ENCODE assay signal across 25 cellular contexts in genomic region chr9:129708799-129709198, GRCh38. TPM values are rescaled to one million over a fixed set of nuclear protein-coding genes. Genes with fewer than 3 reads are reported as not detected.
DNase-seq lines count a peak whose midpoint lies in the region; ATAC-seq and TF ChIP-seq lines count a peak whose summit lies in the region.
"Had no signal": no experiment of that assay in that cellular context is flagged by ENCODE, and none has a peak within 500 bp of the region (broad histone marks: within the 10 kb centered on the region; RNA-seq: fewer than 3 reads in every experiment).

No MANE protein-coding gene starts in this region.

- H3K9me3 ChIP-seq in hepatocyte (ENCODE audit: low read depth) (no peaks in the 10 kb centered on the region), suprapubic skin (no peaks in the 10 kb centered on the region)
- H3K9me3 ChIP-seq: BE2C, psoas muscle, SJSA1, stomach had no signal

- DNase-seq in T-helper 1 cell, result no peak
- DNase-seq in activated T-helper 1 cell treated with anti-CD3 and anti-CD28 coated beads, Interleukin-12 subunit alpha, Interleukin-12 subunit beta, Interleukin-2, Interleukin-4 antibody, amounts not matched to agents 30 ng/mL and 10 ng/mL and 1 ng/mL, durations not matched to agents 14 hours and 24 hours and 36 hours (ENCODE audit: low spot score), result no peak
- DNase-seq in hepatocyte (ENCODE audit: low spot score), result no peak
- no peak for DNase-seq in suprapubic skin (ENCODE audit: low spot score in 2 of 2)
- DNase-seq in T-cell, result no peak
- DNase-seq in ACHN, result no peak
- DNase-seq: activated CD4-positive, alpha-beta T cell treated with anti-CD3 and anti-CD28 coated beads, Interleukin-2, amount 50 U/mL, for 1 hour; activated effector memory CD4-positive, alpha-beta T cell treated with anti-CD3 and anti-CD28 coated beads, Interleukin-2, amount 50 U/mL, for 16 hours; activated naive CD8-positive, alpha-beta T cell treated with anti-CD3 and anti-CD28 coated beads, Interleukin-2, amount 10 ng/mL, durations not matched to agents 7 days and 5 days; BE2C; effector CD4-positive, alpha-beta T cell; erythroblast; NCI-H1048; NCI-H187; NCI-H526 treated with DMSO at 0.1 percent for 48 hours; psoas muscle; stomach had no signal

- H3K36me3 ChIP-seq in hepatocyte (replicated peaks; ENCODE audit: insufficient read depth, low read depth) (no peaks in the 10 kb centered on the region), suprapubic skin (no peaks in the 10 kb centered on the region)
- H3K36me3 ChIP-seq: BE2C, SJSA1, stomach had no signal

- no peaks in the 10 kb centered on the region for H4K20me1 ChIP-seq in hepatocyte (ENCODE audit: insufficient read depth, poor library complexity, severe bottlenecking)

- no peaks in the 10 kb centered on the region for H3K36me3 Mint-ChIP-seq in T-helper 1 cell treated with Interleukin-12 subunit alpha and Interleukin-12 subunit beta and Interleukin-4 antibody, amounts not matched to agents 30 μg/mL and 1 μg/mL, for 36 hours (ENCODE audit: low read depth)
- no peaks in the 10 kb centered on the region for H3K36me3 Mint-ChIP-seq in activated T-helper 1 cell treated with anti-CD3 and anti-CD28 coated beads, Interleukin-12 subunit alpha, Interleukin-12 subunit beta, Interleukin-2, Interleukin-4 antibody, amounts not matched to agents 30 ng/mL and 10 ng/mL and 1 ng/mL, durations not matched to agents 14 hours and 24 hours and 36 hours (ENCODE audit: low read depth)
- H3K36me3 Mint-ChIP-seq in T-cell, result no peaks in the 10 kb centered on the region
- H3K36me3 Mint-ChIP-seq: activated naive CD8-positive, alpha-beta T cell treated with anti-CD3 and anti-CD28 coated beads, Interleukin-2, amount 10 ng/mL, durations not matched to agents 7 days and 5 days; type B pancreatic cell had no signal

- WGBS in hepatocyte (ENCODE audit: low lambda C conversion rate, missing lambda C conversion rate), result 51% methylated on average over 6 of the region's 6 CpGs
- 74% methylated on average over 6 of the region's 6 CpGs for WGBS in suprapubic skin

- in situ Hi-C loops in ACHN (cut with HindIII; ENCODE audit: low pct_ligation_motif_present, low pct_unique_long_range_greater_than_20kb, low sequenced_read_pairs), result no loop called here

- peak overlapping the region; percentile 58 for H3K27ac Mint-ChIP-seq in T-helper 1 cell treated with Interleukin-12 subunit alpha and Interleukin-12 subunit beta and Interleukin-4 antibody, amounts not matched to agents 30 μg/mL and 1 μg/mL, for 36 hours
- peak overlapping the region; percentile 23 for H3K27ac Mint-ChIP-seq in activated T-helper 1 cell treated with anti-CD3 and anti-CD28 coated beads, Interleukin-12 subunit alpha, Interleukin-12 subunit beta, Interleukin-2, Interleukin-4 antibody, amounts not matched to agents 30 ng/mL and 10 ng/mL and 1 ng/mL, durations not matched to agents 14 hours and 24 hours and 36 hours
- no peak overlapping the region for H3K27ac Mint-ChIP-seq in T-cell
- H3K27ac Mint-ChIP-seq: activated naive CD8-positive, alpha-beta T cell treated with anti-CD3 and anti-CD28 coated beads, Interleukin-2, amount 10 ng/mL, durations not matched to agents 7 days and 5 days; type B pancreatic cell had no signal

- H3K4me1 ChIP-seq in hepatocyte (ENCODE audit: insufficient read depth) (peaks cover 24% of the 10 kb centered on the region), suprapubic skin (peaks cover 27% of the 10 kb centered on the region)
- H3K4me1 ChIP-seq: BE2C, psoas muscle had no signal

- H3K9me3 Mint-ChIP-seq in T-helper 1 cell treated with Interleukin-12 subunit alpha and Interleukin-12 subunit beta and Interleukin-4 antibody, amounts not matched to agents 30 μg/mL and 1 μg/mL, for 36 hours, result no peaks in the 10 kb centered on the region
- H3K9me3 Mint-ChIP-seq in activated T-helper 1 cell treated with anti-CD3 and anti-CD28 coated beads, Interleukin-12 subunit alpha, Interleukin-12 subunit beta, Interleukin-2, Interleukin-4 antibody, amounts not matched to agents 30 ng/mL and 10 ng/mL and 1 ng/mL, durations not matched to agents 14 hours and 24 hours and 36 hours, result no peaks in the 10 kb centered on the region
- no peaks in the 10 kb centered on the region for H3K9me3 Mint-ChIP-seq in T-cell
- H3K9me3 Mint-ChIP-seq: activated naive CD8-positive, alpha-beta T cell treated with anti-CD3 and anti-CD28 coated beads, Interleukin-2, amount 10 ng/mL, durations not matched to agents 7 days and 5 days; type B pancreatic cell had no signal

- ATAC-seq in T-cell (replicated peaks in 1 of 4) (no peak), HG02852 (IDR thresholded peaks at IDR 0.05; ENCODE audit: unreplicated experiment) (no peak)
- ATAC-seq: HepG2, psoas muscle had no signal

- intact Hi-C loops in activated T-helper 1 cell treated with anti-CD3 and anti-CD28 coated beads, Interleukin-12 subunit alpha, Interleukin-12 subunit beta, Interleukin-2, Interleukin-4 antibody, amounts not matched to agents 30 ng/mL and 10 ng/mL and 1 ng/mL, durations not matched to agents 14 hours and 24 hours and 36 hours (cut with micrococcal nuclease), result no loop called here

- TF ChIP-seq CTCF in hepatocyte (IDR thresholded peaks at IDR 0.05; ENCODE audit: poor library complexity), result no peak
- TF ChIP-seq CTCF in suprapubic skin (IDR thresholded peaks at IDR 0.05), result no peak

- TF ChIP-seq POLR2A in suprapubic skin (IDR thresholded peaks at IDR 0.05), result no peak

- no peak overlapping the region for H3K4me2 ChIP-seq in hepatocyte

- CTCF ChIA-PET in T-cell (lab: Charles Lee), result no interaction called here

- POLR2A ChIA-PET in T-cell (lab: Charles Lee), result interaction anchor here in 1 of 2 donors (0.6 kb wide), 1 partner anchor 16 kb away, joined by 6 read pairs; no protein-coding TSS in a partner anchor

- no peak overlapping the region for H2AFZ ChIP-seq in hepatocyte

- H3K27me3 ChIP-seq in hepatocyte, result no peaks in the 10 kb centered on the region
- no peaks in the 10 kb centered on the region for H3K27me3 ChIP-seq in suprapubic skin
- H3K27me3 ChIP-seq: BE2C, SJSA1 had no signal

- H3K79me2 ChIP-seq in hepatocyte, result peaks cover 11% of the 10 kb centered on the region

- H3K4me3 Mint-ChIP-seq in T-helper 1 cell treated with Interleukin-12 subunit alpha and Interleukin-12 subunit beta and Interleukin-4 antibody, amounts not matched to agents 30 μg/mL and 1 μg/mL, for 36 hours, result no peak overlapping the region
- no peak overlapping the region for H3K4me3 Mint-ChIP-seq in activated T-helper 1 cell treated with anti-CD3 and anti-CD28 coated beads, Interleukin-12 subunit alpha, Interleukin-12 subunit beta, Interleukin-2, Interleukin-4 antibody, amounts not matched to agents 30 ng/mL and 10 ng/mL and 1 ng/mL, durations not matched to agents 14 hours and 24 hours and 36 hours
- no peak overlapping the region for H3K4me3 Mint-ChIP-seq in T-cell
- H3K4me3 Mint-ChIP-seq: activated naive CD8-positive, alpha-beta T cell treated with anti-CD3 and anti-CD28 coated beads, Interleukin-2, amount 10 ng/mL, durations not matched to agents 7 days and 5 days; type B pancreatic cell had no signal

- no peaks in the 10 kb centered on the region for H3K27me3 Mint-ChIP-seq in T-helper 1 cell treated with Interleukin-12 subunit alpha and Interleukin-12 subunit beta and Interleukin-4 antibody, amounts not matched to agents 30 μg/mL and 1 μg/mL, for 36 hours (ENCODE audit: low read depth)
- no peaks in the 10 kb centered on the region for H3K27me3 Mint-ChIP-seq in activated T-helper 1 cell treated with anti-CD3 and anti-CD28 coated beads, Interleukin-12 subunit alpha, Interleukin-12 subunit beta, Interleukin-2, Interleukin-4 antibody, amounts not matched to agents 30 ng/mL and 10 ng/mL and 1 ng/mL, durations not matched to agents 14 hours and 24 hours and 36 hours (ENCODE audit: insufficient read depth)
- no peaks in the 10 kb centered on the region for H3K27me3 Mint-ChIP-seq in T-cell
- H3K27me3 Mint-ChIP-seq: type B pancreatic cell had no signal

- TF ChIP-seq EP300 in suprapubic skin (IDR thresholded peaks at IDR 0.05), result no peak

- peaks cover 20% of the 10 kb centered on the region for H3K4me1 Mint-ChIP-seq in T-helper 1 cell treated with Interleukin-12 subunit alpha and Interleukin-12 subunit beta and Interleukin-4 antibody, amounts not matched to agents 30 μg/mL and 1 μg/mL, for 36 hours (ENCODE audit: low read depth)
- peaks cover 16% of the 10 kb centered on the region for H3K4me1 Mint-ChIP-seq in activated T-helper 1 cell treated with anti-CD3 and anti-CD28 coated beads, Interleukin-12 subunit alpha, Interleukin-12 subunit beta, Interleukin-2, Interleukin-4 antibody, amounts not matched to agents 30 ng/mL and 10 ng/mL and 1 ng/mL, durations not matched to agents 14 hours and 24 hours and 36 hours (ENCODE audit: low read depth)
- peaks cover 23 to 25% (median 23%) of the 10 kb centered on the region in 3 donors for H3K4me1 Mint-ChIP-seq in T-cell

- H3K27ac ChIP-seq in hepatocyte (peak overlapping the region; percentile 5), suprapubic skin (peak overlapping the region; percentile 4)
- H3K27ac ChIP-seq: 22Rv1, psoas muscle, SJSA1, stomach, VCaP had no signal

- H3K9me2 ChIP-seq in hepatocyte (replicated peaks; ENCODE audit: insufficient read depth), result no peaks in the 10 kb centered on the region

- H3K4me3 ChIP-seq in hepatocyte, result no peak overlapping the region
- H3K4me3 ChIP-seq in suprapubic skin, result no peak overlapping the region
- H3K4me3 ChIP-seq: psoas muscle, SJSA1, stomach had no signal

RNA-seq across cellular contexts. Expression of gene PRRX2, which starts 43.4 kb away (rescaled TPM):
- 6.2 and 7.8 TPM in 2 replicates for total RNA-seq in activated T-helper 1 cell treated with anti-CD3 and anti-CD28 coated beads, Interleukin-12 subunit alpha, Interleukin-12 subunit beta, Interleukin-2, Interleukin-4 antibody, amounts not matched to agents 30 ng/mL and 10 ng/mL and 1 ng/mL, durations not matched to agents 14 hours and 24 hours and 36 hours
- total RNA-seq in hepatocyte, result 5.7 and 9.7 TPM in 2 replicates
- 14.0 and 23.0 TPM in 2 replicates for polyA plus RNA-seq in hepatocyte
- total RNA-seq in suprapubic skin, result 10 to 100 TPM in 3 of 4 donors, 1 to 10 TPM in 1; 9.9 to 16.9 (median 14.0) TPM
- total RNA-seq in T-cell, result under 1 TPM in 1 of 5 donors, not detected in 4; 0.26 TPM
- total RNA-seq: activated naive CD8-positive, alpha-beta T cell treated with anti-CD3 and anti-CD28 coated beads, Interleukin-2, amount 10 ng/mL, durations not matched to agents 7 days and 5 days; HepG2; RPMI7951 had no signal

RNA-seq across cellular contexts. Expression of gene PTGES, which starts 44.0 kb away (rescaled TPM):
- 0.16 TPM in 1 of 2 replicates, not detected in the other for total RNA-seq in activated T-helper 1 cell treated with anti-CD3 and anti-CD28 coated beads, Interleukin-12 subunit alpha, Interleukin-12 subunit beta, Interleukin-2, Interleukin-4 antibody, amounts not matched to agents 30 ng/mL and 10 ng/mL and 1 ng/mL, durations not matched to agents 14 hours and 24 hours and 36 hours
- total RNA-seq in hepatocyte (17.1 and 26.4 TPM in 2 replicates), suprapubic skin (10 to 100 TPM; 21.8 to 38.8 (median 24.0) TPM), T-cell (not detected)
- polyA plus RNA-seq in hepatocyte, result 94.9 and 103 TPM in 2 replicates
- total RNA-seq: activated naive CD8-positive, alpha-beta T cell treated with anti-CD3 and anti-CD28 coated beads, Interleukin-2, amount 10 ng/mL, durations not matched to agents 7 days and 5 days had no signal
- polyA plus RNA-seq: HepG2 had no signal

Comparison
In these comparisons a context has a peak if more than half of its experiments do, and no peak if none do; other contexts are left out.
1. H3K27ac Mint-ChIP-seq: peak in T-helper 1 cell treated with Interleukin-12 subunit alpha and Interleukin-12 subunit beta and Interleukin-4 antibody, amounts not matched to agents 30 μg/mL and 1 μg/mL, for 36 hours (single experiment) and activated T-helper 1 cell treated with anti-CD3 and anti-CD28 coated beads, Interleukin-12 subunit alpha, Interleukin-12 subunit beta, Interleukin-2, Interleukin-4 antibody, amounts not matched to agents 30 ng/mL and 10 ng/mL and 1 ng/mL, durations not matched to agents 14 hours and 24 hours and 36 hours (single experiment); none in T-cell (0 of 2).
2. RNA of gene PTGES, which starts 44.0 kb away (total RNA-seq): 17.1 to 26.4 TPM in hepatocyte and 21.8 to 38.8 TPM in suprapubic skin; 0.16 TPM in activated T-helper 1 cell treated with anti-CD3 and anti-CD28 coated beads, Interleukin-12 subunit alpha, Interleukin-12 subunit beta, Interleukin-2, Interleukin-4 antibody, amounts not matched to agents 30 ng/mL and 10 ng/mL and 1 ng/mL, durations not matched to agents 14 hours and 24 hours and 36 hours and not detected in T-cell; every median in the first group is over 10 times any median in the second.